ENCODE assay signal across 1 cellular context in genomic region chr12:65891987-65892481, GRCh38.
TF ChIP-seq lines count a peak whose summit lies in the region.

No MANE protein-coding gene starts in this region.

TF ChIP-seq in GM23338, 12 proteins besides CTCF, POLR2A, EP300 and RAD21 (continued from another document):
- no peak for TF ChIP-seq ETS1 (IDR thresholded peaks at IDR 0.05)
- TF ChIP-seq ZNF331 (CRISPR knock-in tag; IDR thresholded peaks at IDR 0.05; ENCODE audit: low read depth), result no peak
